ENCODE assay signal across 20 cellular contexts in genomic region chr4:12712648-12713339, GRCh38.
"Had no signal": no experiment of that assay in that cellular context is flagged by ENCODE, and none has a peak within 500 bp of the region (broad histone marks: within the 10 kb centered on the region; RNA-seq: fewer than 3 reads in every experiment).

No MANE protein-coding gene starts in this region.

- H3K4me3 Mint-ChIP-seq: activated naive CD8-positive, alpha-beta T cell; activated T-helper 1 cell treated with anti-CD3 and anti-CD28 coated beads, Interleukin-12 subunit alpha, Interleukin-12 subunit beta, Interleukin-2, Interleukin-4 antibody, amounts not matched to agents 30 ng/mL and 10 ng/mL and 1 ng/mL, durations not matched to agents 14 hours and 24 hours and 36 hours; nephron; stimulated activated memory B cell treated with anti-CD40 and anti-IgM and Interleukin-4, amounts not matched to agents 10 μg/mL and 1 μg/mL and 100 μg/mL, for 72 hours; type B pancreatic cell had no signal

- H2AFZ ChIP-seq: parathyroid adenoma had no signal

- H3K36me3 Mint-ChIP-seq: activated naive CD8-positive, alpha-beta T cell; stimulated activated memory B cell treated with anti-CD40 and anti-IgM and Interleukin-4, amounts not matched to agents 10 μg/mL and 1 μg/mL and 100 μg/mL, for 72 hours; type B pancreatic cell had no signal

- H3K4me3 ChIP-seq: colonic mucosa, dorsolateral prefrontal cortex, esophagus muscularis mucosa, thoracic aorta, vagina had no signal

- ATAC-seq: left ventricle myocardium superior; right cardiac atrium; stimulated activated memory B cell treated with anti-CD40 and anti-IgM and Interleukin-4, amounts not matched to agents 10 μg/mL and 1 μg/mL and 100 μg/mL, for 72 hours had no signal

- DNase-seq: activated CD4-positive, alpha-beta T cell treated with anti-CD3 and anti-CD28 coated beads, Interleukin-2, amount 50 U/mL, for 4 hours; activated gamma-delta T cell treated with Interleukin-2 at 50 U/mL for 16 hours; amniotic stem cell; colonic mucosa; dorsolateral prefrontal cortex; glutamatergic neuron; hippocampal formation; left ventricle myocardium superior; mammary epithelial cell; right cardiac atrium; stimulated activated CD4-positive, alpha-beta T cell treated with anti-CD3 and anti-CD28 coated beads, Interleukin-12 subunit alpha, Interleukin-12 subunit beta, amount 100 ng/mL, for 4 hours had no signal

- H3K9ac ChIP-seq: parathyroid adenoma had no signal

- H3K9me3 ChIP-seq: colonic mucosa, esophagus muscularis mucosa, thoracic aorta, vagina had no signal

- H3K27ac Mint-ChIP-seq: activated naive CD8-positive, alpha-beta T cell; activated T-helper 1 cell treated with anti-CD3 and anti-CD28 coated beads, Interleukin-12 subunit alpha, Interleukin-12 subunit beta, Interleukin-2, Interleukin-4 antibody, amounts not matched to agents 30 ng/mL and 10 ng/mL and 1 ng/mL, durations not matched to agents 14 hours and 24 hours and 36 hours; nephron; stimulated activated memory B cell treated with anti-CD40 and anti-IgM and Interleukin-4, amounts not matched to agents 10 μg/mL and 1 μg/mL and 100 μg/mL, for 72 hours; type B pancreatic cell had no signal

- H3K36me3 ChIP-seq: colonic mucosa, esophagus muscularis mucosa, thoracic aorta, vagina had no signal

- H3K27ac ChIP-seq: colonic mucosa, dorsolateral prefrontal cortex, esophagus muscularis mucosa, parathyroid adenoma, thoracic aorta, vagina had no signal

- H3K4me1 ChIP-seq: colonic mucosa, esophagus muscularis mucosa, parathyroid adenoma, vagina had no signal

- H3K79me2 ChIP-seq: parathyroid adenoma had no signal

- H3K27me3 Mint-ChIP-seq: activated naive CD8-positive, alpha-beta T cell; type B pancreatic cell had no signal

- H3K4me1 Mint-ChIP-seq: nephron; stimulated activated memory B cell treated with anti-CD40 and anti-IgM and Interleukin-4, amounts not matched to agents 10 μg/mL and 1 μg/mL and 100 μg/mL, for 72 hours had no signal

- H3K27me3 ChIP-seq: colonic mucosa, dorsolateral prefrontal cortex, esophagus muscularis mucosa, vagina had no signal

- H3K9me3 Mint-ChIP-seq: activated T-helper 1 cell treated with anti-CD3 and anti-CD28 coated beads, Interleukin-12 subunit alpha, Interleukin-12 subunit beta, Interleukin-2, Interleukin-4 antibody, amounts not matched to agents 30 ng/mL and 10 ng/mL and 1 ng/mL, durations not matched to agents 14 hours and 24 hours and 36 hours; nephron; stimulated activated memory B cell treated with anti-CD40 and anti-IgM and Interleukin-4, amounts not matched to agents 10 μg/mL and 1 μg/mL and 100 μg/mL, for 72 hours had no signal
